Comparison of ENCODE assay signal across 15 cellular contexts in genomic region chr10:88663153-88663552, GRCh38. TPM values are rescaled to one million over a fixed set of nuclear protein-coding genes. Genes with fewer than 3 reads are reported as not detected.
"Had no signal": no experiment of that assay in that cellular context is flagged by ENCODE, and none has a peak within 500 bp of the region (broad histone marks: within the 10 kb centered on the region; RNA-seq: fewer than 3 reads in every experiment).

No MANE protein-coding gene starts in this region.

RNA-seq across cellular contexts. Expression of gene LIPF, which starts 1.1 kb away (rescaled TPM):
- total RNA-seq: activated B cell treated with CpG ODN at 0.5 μM for 24 hours; activated CD4-positive, alpha-beta memory T cell treated with anti-CD3 and anti-CD28 coated beads for 36 hours; activated CD4-positive, alpha-beta memory T cell treated with anti-CD3 and anti-CD28 coated beads, Interleukin-2, amount 10 ng/mL, durations not matched to agents 7 days and 5 days; activated CD4-positive, alpha-beta T cell treated with anti-CD3 and anti-CD28 coated beads for 36 hours; activated CD4-positive, alpha-beta T cell treated with anti-CD3 and anti-CD28 coated beads, Interleukin-2, amount 10 ng/mL, durations not matched to agents 24 days and 14 days; activated CD4-positive, alpha-beta T cell treated with anti-CD3 and anti-CD28 coated beads, Interleukin-2, amount 10 ng/mL, durations not matched to agents 7 days and 5 days; activated CD8-positive, alpha-beta memory T cell treated with anti-CD3 and anti-CD28 coated beads for 36 hours; activated CD8-positive, alpha-beta memory T cell treated with anti-CD3 and anti-CD28 coated beads, Interleukin-2, amount 10 ng/mL, durations not matched to agents 7 days and 5 days; activated CD8-positive, alpha-beta T cell treated with anti-CD3 and anti-CD28 coated beads for 36 hours; activated CD8-positive, alpha-beta T cell treated with anti-CD3 and anti-CD28 coated beads, Interleukin-2, amount 10 ng/mL, durations not matched to agents 7 days and 5 days; T-cell; T-helper 1 cell treated with Interleukin-12 subunit alpha and Interleukin-12 subunit beta and Interleukin-4 antibody, amounts not matched to agents 30 ng/mL and 1 ng/mL, for 36 hours; T-helper 17 cell; T-helper 2 cell treated with Interferon-gamma antibody and Interleukin-4, amounts not matched to agents 100 ng/mL and 5 ng/mL, for 36 hours; WTC11 had no signal

RNA-seq across cellular contexts. Expression of gene LIPK, which starts 42.9 kb away (rescaled TPM):
- total RNA-seq: activated B cell treated with CpG ODN at 0.5 μM for 24 hours; activated CD4-positive, alpha-beta memory T cell treated with anti-CD3 and anti-CD28 coated beads for 36 hours; activated CD4-positive, alpha-beta memory T cell treated with anti-CD3 and anti-CD28 coated beads, Interleukin-2, amount 10 ng/mL, durations not matched to agents 7 days and 5 days; activated CD4-positive, alpha-beta T cell treated with anti-CD3 and anti-CD28 coated beads for 36 hours; activated CD4-positive, alpha-beta T cell treated with anti-CD3 and anti-CD28 coated beads, Interleukin-2, amount 10 ng/mL, durations not matched to agents 24 days and 14 days; activated CD4-positive, alpha-beta T cell treated with anti-CD3 and anti-CD28 coated beads, Interleukin-2, amount 10 ng/mL, durations not matched to agents 7 days and 5 days; activated CD8-positive, alpha-beta memory T cell treated with anti-CD3 and anti-CD28 coated beads for 36 hours; activated CD8-positive, alpha-beta memory T cell treated with anti-CD3 and anti-CD28 coated beads, Interleukin-2, amount 10 ng/mL, durations not matched to agents 7 days and 5 days; activated CD8-positive, alpha-beta T cell treated with anti-CD3 and anti-CD28 coated beads for 36 hours; activated CD8-positive, alpha-beta T cell treated with anti-CD3 and anti-CD28 coated beads, Interleukin-2, amount 10 ng/mL, durations not matched to agents 7 days and 5 days; T-cell; T-helper 1 cell treated with Interleukin-12 subunit alpha and Interleukin-12 subunit beta and Interleukin-4 antibody, amounts not matched to agents 30 ng/mL and 1 ng/mL, for 36 hours; T-helper 17 cell; T-helper 2 cell treated with Interferon-gamma antibody and Interleukin-4, amounts not matched to agents 100 ng/mL and 5 ng/mL, for 36 hours; WTC11 had no signal
